In genomic region chr17:58085039-58085715, GRCh38 we compare ENCODE assay signal across 8 cellular contexts. TPM values are rescaled to one million over a fixed set of nuclear protein-coding genes. Genes with fewer than 3 reads are reported as not detected.
DNase-seq lines count a peak whose midpoint lies in the region; ATAC-seq and TF ChIP-seq lines count a peak whose summit lies in the region.

No MANE protein-coding gene starts in this region.

- no peak overlapping the region for H2BK15ac ChIP-seq in mesenchymal stem cell (ENCODE audit: low read depth, poor library complexity, severe bottlenecking)

- ATAC-seq in heart left ventricle, result no peak
- ATAC-seq in Right ventricle myocardium superior (ENCODE audit: poor library complexity), result no peak
- ATAC-seq in body of pancreas, result no peak
- ATAC-seq in esophagus mucosa, result no peak
- no peak for ATAC-seq in HG03520 (IDR thresholded peaks at IDR 0.05; ENCODE audit: unreplicated experiment)

- no peak overlapping the region for H2BK12ac ChIP-seq in mesenchymal stem cell (ENCODE audit: low read length in 2 of 2)

- no peak overlapping the region for H4K8ac ChIP-seq in mesenchymal stem cell (ENCODE audit: low read length)

- no peak overlapping the region for H2BK5ac ChIP-seq in mesenchymal stem cell (ENCODE audit: low read depth, low read length, poor library complexity, severe bottlenecking)

- no peaks in the 10 kb centered on the region for H3K9me3 ChIP-seq in heart left ventricle
- H3K9me3 ChIP-seq in body of pancreas, result no peaks in the 10 kb centered on the region
- no peaks in the 10 kb centered on the region for H3K9me3 ChIP-seq in mesenchymal stem cell (ENCODE audit: control insufficient read depth, low read length)
- no peaks in the 10 kb centered on the region for H3K9me3 ChIP-seq in uterus

- H3K18ac ChIP-seq in mesenchymal stem cell (ENCODE audit: low read depth in 1 of 2, low read length in 2 of 2), result no peak overlapping the region

- H3K4ac ChIP-seq in mesenchymal stem cell (ENCODE audit: low read depth in 1 of 2, low read length in 2 of 2), result no peak overlapping the region

- H3K4me3 ChIP-seq in heart left ventricle, result peak overlapping the region in 11 of 12 donors; percentile 70 to 100 (median 99)
- H3K4me3 ChIP-seq in body of pancreas, result no peak overlapping the region
- H3K4me3 ChIP-seq in mesenchymal stem cell (ENCODE audit: insufficient read depth in 1 of 2, low read depth in 1 of 2, low read length in 2 of 2), result peak overlapping the region in 1 of 2 experiments; percentile 95
- H3K4me3 ChIP-seq in uterus, result peak overlapping the region; percentile 70 to 79

- H3K23ac ChIP-seq in mesenchymal stem cell (ENCODE audit: low read length in 2 of 2), result no peak overlapping the region

- H2AK5ac ChIP-seq in mesenchymal stem cell (ENCODE audit: low read length, severe bottlenecking), result no peak overlapping the region

- H4K91ac ChIP-seq in mesenchymal stem cell (ENCODE audit: low read length), result no peak overlapping the region

- peaks cover 0 to 50% (median 35%) of the 10 kb centered on the region in 9 donors for H3K36me3 ChIP-seq in heart left ventricle
- H3K36me3 ChIP-seq in body of pancreas (replicated peaks in 1 of 2; ENCODE audit: insufficient read depth in 1 of 2, low read depth in 2 of 2), result peaks cover 0 to 9% of the 10 kb centered on the region in 2 donors
- H3K36me3 ChIP-seq in mesenchymal stem cell (ENCODE audit: control insufficient read depth in 1 of 2, insufficient read depth in 2 of 2, low read depth in 1 of 2, low read length in 2 of 2), result peaks cover 28 to 53% of the 10 kb centered on the region in 2 experiments
- no peaks in the 10 kb centered on the region for H3K36me3 ChIP-seq in uterus

- no peak for TF ChIP-seq CTCF in heart left ventricle (IDR thresholded peaks at IDR 0.05)
- TF ChIP-seq CTCF in body of pancreas (IDR thresholded peaks at IDR 0.05), result no peak
- no peak for TF ChIP-seq CTCF in uterus (IDR thresholded peaks at IDR 0.05)

- intact Hi-C loops in heart left ventricle (cut with DNase I) (loop anchor here in 8 of 10 donors (2.0 to 10.0 kb wide), 5 partner anchors 78 to 1110 kb away; partner anchors contain the start of genes MRPS23 (in 7 of the 8), SRSF1 (in 3 of the 8) and SCPEP1 (in 1 of the 8)), Right ventricle myocardium superior (cut with DNase I) (loop anchor here (2.0 kb wide), 1 partner anchor 78 kb away; the partner anchor contains the start of gene SRSF1), body of pancreas (cut with DNase I) (no loop called here), uterus (cut with DNase I; ENCODE audit: low total_unique reads) (loop anchor here (10.0 kb wide), 1 partner anchor 220 kb away; no protein-coding TSS in a partner anchor)

- H3K27ac ChIP-seq in heart left ventricle (peak overlapping the region in 9 of 12 donors; percentile 94 to 99 (median 98)), body of pancreas (peak overlapping the region in 3 of 4 donors; percentile 86 to 93 (median 91)), mesenchymal stem cell (ENCODE audit: low read length, poor library complexity, severe bottlenecking) (no peak overlapping the region), uterus (no peak overlapping the region)

- H3K4me1 ChIP-seq in heart left ventricle, result peaks cover 5 to 66% (median 42%) of the 10 kb centered on the region in 12 donors
- peaks cover 43% of the 10 kb centered on the region for H3K4me1 ChIP-seq in body of pancreas
- H3K4me1 ChIP-seq in mesenchymal stem cell (ENCODE audit: control insufficient read depth, insufficient read depth, low read depth, low read length), result peaks cover 14% of the 10 kb centered on the region
- peaks cover 0 to 12% of the 10 kb centered on the region in 2 donors for H3K4me1 ChIP-seq in uterus

- peak overlapping the region; percentile 92 for H3K9ac ChIP-seq in mesenchymal stem cell (ENCODE audit: low read length)

- peaks cover 21% of the 10 kb centered on the region for H3K79me1 ChIP-seq in mesenchymal stem cell (replicated peaks; ENCODE audit: low read length, poor library complexity, severe bottlenecking)

- no peaks in the 10 kb centered on the region for H3K27me3 ChIP-seq in heart left ventricle
- H3K27me3 ChIP-seq in body of pancreas, result no peaks in the 10 kb centered on the region
- H3K27me3 ChIP-seq in mesenchymal stem cell (ENCODE audit: control insufficient read depth in 1 of 2, insufficient read depth in 1 of 2, low read length in 2 of 2), result no peaks in the 10 kb centered on the region
- H3K27me3 ChIP-seq in uterus, result no peaks in the 10 kb centered on the region

- 45 to 49% (median 47%) methylated on average over 8 of the region's 8 CpGs for WGBS in heart left ventricle, 4 donors
- 41 to 46% methylated on average over 7 to 8 of the region's 8 CpGs for WGBS in body of pancreas, 2 donors
- 85% methylated on average over 8 of the region's 8 CpGs for WGBS in mesenchymal stem cell

- no peak overlapping the region for H3K4me2 ChIP-seq in mesenchymal stem cell (ENCODE audit: low read length, poor library complexity, severe bottlenecking)

- no peak overlapping the region for H2BK120ac ChIP-seq in mesenchymal stem cell (ENCODE audit: low read depth, low read length)

- DNase-seq in heart left ventricle (no peak), Right ventricle myocardium superior (no peak), body of pancreas (peak in 2 of 4 donors; percentile 5 to 19), mesenchymal stem cell (no peak), uterus (no peak), kidney glomerular epithelial cell (lab: John Stamatoyannopoulos, UW) (no peak)

- H3K14ac ChIP-seq in mesenchymal stem cell (ENCODE audit: low read length in 2 of 2), result no peak overlapping the region

- no peak overlapping the region for H2AFZ ChIP-seq in mesenchymal stem cell (ENCODE audit: low read depth, low read length)

- TF ChIP-seq POLR2A in heart left ventricle (IDR thresholded peaks at IDR 0.05) (no peak), body of pancreas (IDR thresholded peaks at IDR 0.05) (no peak), uterus (IDR thresholded peaks at IDR 0.05) (no peak)

RNA-seq across cellular contexts. Expression of gene DYNLL2, which starts 2.0 kb away (rescaled TPM):
- total RNA-seq in heart left ventricle (100 to 1,000 TPM in 1 of 9 donors, 10 to 100 TPM in 8; 41.4 to 102 (median 74.0) TPM), Right ventricle myocardium superior (81.5 TPM), body of pancreas (10 to 100 TPM; 10.6 to 14.5 TPM), uterus (10 to 100 TPM in 3 of 4 donors, 1 to 10 TPM in 1; 6.1 to 37.8 (median 23.2) TPM), esophagus mucosa (18.6 TPM)
- polyA plus RNA-seq in heart left ventricle, result 10 to 100 TPM; 70.8 to 89.4 TPM
- polyA plus RNA-seq in mesenchymal stem cell (2013, experiment 1 of 2), result 11.2 TPM
- polyA plus RNA-seq in mesenchymal stem cell (2013, experiment 2 of 2), result 11.2 TPM

Comparison
In these comparisons a context has a peak if more than half of its experiments do, and no peak if none do; other contexts are left out.
1. H3K27ac ChIP-seq: peak in heart left ventricle (9 of 12) and body of pancreas (3 of 4); none in mesenchymal stem cell (single experiment) and uterus (0 of 2).
2. H3K4me3 ChIP-seq: peak in heart left ventricle (11 of 12) and uterus (2 of 2); none in body of pancreas (0 of 2).